In the genomic region with DNA sequence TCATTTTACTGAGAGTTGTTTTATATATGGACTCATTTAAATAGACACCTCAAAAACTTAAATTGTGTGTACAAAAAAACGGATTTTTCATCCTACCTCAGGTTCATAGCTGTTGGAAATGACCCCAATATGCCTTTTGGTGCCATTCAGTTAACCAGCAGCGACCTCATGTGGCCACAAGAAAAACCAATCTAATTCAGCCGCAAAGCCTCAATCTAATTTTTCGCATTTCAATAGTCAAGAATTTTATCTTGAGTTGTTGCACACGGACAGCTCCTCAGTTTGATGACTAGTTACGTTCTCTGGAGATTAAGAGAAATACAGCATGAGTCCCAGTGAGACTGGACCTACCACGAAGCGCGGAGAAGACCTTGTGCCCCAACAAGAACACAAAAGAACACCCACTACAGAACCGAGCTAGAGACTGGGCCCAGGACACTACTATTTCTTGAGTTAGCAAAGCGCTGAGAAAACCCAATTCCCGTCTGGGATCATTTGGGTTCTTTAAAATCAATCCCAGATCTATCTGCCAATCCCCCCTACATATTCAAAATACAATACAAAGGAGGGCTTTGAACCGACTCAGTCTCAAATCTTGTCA, we compare ENCODE assay signal across 8 cellular contexts. TPM values are rescaled to one million over a fixed set of nuclear protein-coding genes. Genes with fewer than 3 reads are reported as not detected.
DNase-seq lines count a peak whose midpoint lies in the region; ATAC-seq and TF ChIP-seq lines count a peak whose summit lies in the region.

No MANE protein-coding gene starts in this region.

- in situ Hi-C loops in GM13976 (cut with MboI; ENCODE audit: low sequenced_read_pairs, unreplicated experiment): loop anchor here (10.0 kb wide), 1 partner anchor 155 kb away; no protein-coding TSS in a partner anchor

- no peaks in the 10 kb centered on the region for H3K27me3 ChIP-seq in lower lobe of right lung (ENCODE audit: low read depth)

- H3K9me3 ChIP-seq in lower lobe of right lung: no peaks in the 10 kb centered on the region

- peaks cover 16% of the 10 kb centered on the region for H3K4me1 Mint-ChIP-seq in stimulated activated memory B cell treated with anti-CD40 and anti-IgM and Interleukin-4, amounts not matched to agents 10 μg/mL and 1 μg/mL and 100 μg/mL, for 72 hours

- H3K4me3 ChIP-seq in WI38 (ENCODE audit: low read depth, low read length): no peak overlapping the region
- no peak overlapping the region for H3K4me3 ChIP-seq in lower lobe of right lung

- peak; percentile 74 for TF ChIP-seq CTCF in GM13976 (IDR thresholded peaks at IDR 0.05; ENCODE audit: borderline replicate concordance, control extremely low read depth, extremely low read depth, insufficient read depth, missing control alignments)
- TF ChIP-seq CTCF in WI38 (IDR thresholded peaks at IDR 0.05; ENCODE audit: low read depth, low read length): peak; percentile 48
- peak; percentile 84 for TF ChIP-seq CTCF in lower lobe of right lung (IDR thresholded peaks at IDR 0.05)

- no peaks in the 10 kb centered on the region for H3K9me3 Mint-ChIP-seq in stimulated activated memory B cell treated with anti-CD40 and anti-IgM and Interleukin-4, amounts not matched to agents 10 μg/mL and 1 μg/mL and 100 μg/mL, for 72 hours

- intact Hi-C loops in lower lobe of right lung (cut with DNase I): loop anchor here (5.0 kb wide), 1 partner anchor 153 kb away; no protein-coding TSS in a partner anchor

- DNase-seq in AG08395 (ENCODE audit: low spot score) (peak; percentile 53), GM13976 (ENCODE audit: low spot score) (peak; percentile 62), NCI-H2196 treated with DMSO at 0.1 percent for 48 hours (lab: John Stamatoyannopoulos, UW; ENCODE audit: unreplicated experiment) (peak; percentile 66), dedifferentiated amniotic fluid mesenchymal stem cell (ENCODE audit: extremely low spot score) (peak; percentile 62), lower lobe of right lung (no peak)

- H3K4me1 ChIP-seq in lower lobe of right lung: peaks cover 8% of the 10 kb centered on the region

- peak overlapping the region; percentile 75 for H3K27ac Mint-ChIP-seq in stimulated activated memory B cell treated with anti-CD40 and anti-IgM and Interleukin-4, amounts not matched to agents 10 μg/mL and 1 μg/mL and 100 μg/mL, for 72 hours

- no peaks in the 10 kb centered on the region for H3K36me3 ChIP-seq in lower lobe of right lung

- peak; percentile 34 to 73 for ATAC-seq in lower lobe of right lung
- ATAC-seq in stimulated activated memory B cell treated with anti-CD40 and anti-IgM and Interleukin-4, amounts not matched to agents 10 μg/mL and 1 μg/mL and 100 μg/mL, for 72 hours: no peak
- ATAC-seq in HG03354 (IDR thresholded peaks at IDR 0.05; ENCODE audit: poor library complexity, severe bottlenecking, unreplicated experiment): no peak

- H3K27me3 Mint-ChIP-seq in stimulated activated memory B cell treated with anti-CD40 and anti-IgM and Interleukin-4, amounts not matched to agents 10 μg/mL and 1 μg/mL and 100 μg/mL, for 72 hours: peaks cover 14% of the 10 kb centered on the region

- H3K27ac ChIP-seq in lower lobe of right lung: no peak overlapping the region

- H3K36me3 Mint-ChIP-seq in stimulated activated memory B cell treated with anti-CD40 and anti-IgM and Interleukin-4, amounts not matched to agents 10 μg/mL and 1 μg/mL and 100 μg/mL, for 72 hours: no peaks in the 10 kb centered on the region

- H3K4me3 Mint-ChIP-seq in stimulated activated memory B cell treated with anti-CD40 and anti-IgM and Interleukin-4, amounts not matched to agents 10 μg/mL and 1 μg/mL and 100 μg/mL, for 72 hours: peak overlapping the region; percentile 66

RNA-seq across cellular contexts. Expression of a gene that starts 1.1 kb away (rescaled TPM):
- total RNA-seq in lower lobe of right lung: not detected

Comparison
In these comparisons a context has a peak if more than half of its experiments do, and no peak if none do; other contexts are left out.
1. ATAC-seq: peak in lower lobe of right lung (2 of 2); none in stimulated activated memory B cell treated with anti-CD40 and anti-IgM and Interleukin-4, amounts not matched to agents 10 μg/mL and 1 μg/mL and 100 μg/mL, for 72 hours (single experiment) and HG03354 (single experiment).
2. Peak in every context shown above with its lines, with median percentiles within 50 percentile points of each other: CTCF ChIP-seq.